ENCODE assay signal across 1 cellular context in genomic region chr12:57389033-57389432, GRCh38.
TF ChIP-seq lines count a peak whose summit lies in the region.

No MANE protein-coding gene starts in this region.

TF ChIP-seq in GM12878, 131 proteins besides CTCF, POLR2A, EP300 and RAD21 (continued from another document):
- no peak for TF ChIP-seq ZBTB11 (CRISPR knock-in tag; IDR thresholded peaks at IDR 0.05)
